Comparison of ENCODE assay signal across 8 cellular contexts in genomic region chr14:55707365-55707804, GRCh38.
A peak's percentile ranks its signal among the peaks of the same experiment; 100 is the strongest.
DNase-seq lines count a peak whose midpoint lies in the region; ATAC-seq and TF ChIP-seq lines count a peak whose summit lies in the region.

No MANE protein-coding gene starts in this region.

- H3K27me3 ChIP-seq in breast epithelium (no peaks in the 10 kb centered on the region), right lobe of liver (no peaks in the 10 kb centered on the region)

- H3K4me3 ChIP-seq in breast epithelium (no peak overlapping the region), right lobe of liver (no peak overlapping the region)

- peak; percentile 54 to 82 (median 56) for ATAC-seq in right lobe of liver
- ATAC-seq in HG02678 (IDR thresholded peaks at IDR 0.05; ENCODE audit: unreplicated experiment) = no peak
- no peak for ATAC-seq in HG03520 (IDR thresholded peaks at IDR 0.05; ENCODE audit: unreplicated experiment)

- H3K9me3 ChIP-seq in breast epithelium (no peaks in the 10 kb centered on the region), right lobe of liver (no peaks in the 10 kb centered on the region)

- DNase-seq in NCI-H2171 treated with DMSO at 0.1 percent for 48 hours (lab: John Stamatoyannopoulos, UW) (peak; percentile 58), NCI-H2171 (lab: John Stamatoyannopoulos, UW) (no peak), NCI-H2227 (lab: John Stamatoyannopoulos, UW; ENCODE audit: unreplicated experiment) (peak; percentile 14), breast epithelium (ENCODE audit: low spot score in 2 of 2) (no peak), right lobe of liver (no peak)
- no peak for DNase-seq in activated naive CD4-positive, alpha-beta T cell treated with anti-CD3 and anti-CD28 coated beads, Interleukin-2, amount 50 U/mL, for 16 hours

- H3K36me3 ChIP-seq in breast epithelium = no peaks in the 10 kb centered on the region
- H3K36me3 ChIP-seq in right lobe of liver = no peaks in the 10 kb centered on the region

- intact Hi-C loops in breast epithelium (cut with DNase I; ENCODE audit: low total_unique reads) (no loop called here), right lobe of liver (cut with DNase I) (loop anchor here in 1 of 2 donors (10.0 kb wide), 1 partner anchor 767 kb away; no protein-coding TSS in a partner anchor)

- H3K27ac ChIP-seq in breast epithelium = peak overlapping the region in 1 of 2 donors; percentile 8
- no peak overlapping the region for H3K27ac ChIP-seq in right lobe of liver

- WGBS in right lobe of liver (ENCODE audit: insufficient coverage, low coverage, low lambda C conversion rate, missing lambda C conversion rate) = 23% methylated on average over 6 of the region's 6 CpGs

- no peak for TF ChIP-seq POLR2A in breast epithelium (IDR thresholded peaks at IDR 0.05)
- no peak for TF ChIP-seq POLR2A in right lobe of liver (IDR thresholded peaks at IDR 0.05)

- no peaks in the 10 kb centered on the region for H3K4me1 ChIP-seq in breast epithelium
- H3K4me1 ChIP-seq in right lobe of liver = peaks cover 0 to 2% (median 0%) of the 10 kb centered on the region in 4 donors

- TF ChIP-seq CTCF in breast epithelium (IDR thresholded peaks at IDR 0.05) (peak; percentile 57 to 87 (median 80)), right lobe of liver (IDR thresholded peaks at IDR 0.05) (peak; percentile 55 to 71 (median 64))

Comparison
In these comparisons a context has a peak if more than half of its experiments do, and no peak if none do; other contexts are left out.
1. DNase-seq: peak in NCI-H2171 treated with DMSO at 0.1 percent for 48 hours (single experiment) and NCI-H2227 (single experiment); none in NCI-H2171 (single experiment), breast epithelium (0 of 2), right lobe of liver (0 of 3) and activated naive CD4-positive, alpha-beta T cell treated with anti-CD3 and anti-CD28 coated beads, Interleukin-2, amount 50 U/mL, for 16 hours (single experiment).
2. ATAC-seq: peak in right lobe of liver (4 of 4); none in HG02678 (single experiment) and HG03520 (single experiment).